ENCODE assay signal across 3 cellular contexts in the genomic region with DNA sequence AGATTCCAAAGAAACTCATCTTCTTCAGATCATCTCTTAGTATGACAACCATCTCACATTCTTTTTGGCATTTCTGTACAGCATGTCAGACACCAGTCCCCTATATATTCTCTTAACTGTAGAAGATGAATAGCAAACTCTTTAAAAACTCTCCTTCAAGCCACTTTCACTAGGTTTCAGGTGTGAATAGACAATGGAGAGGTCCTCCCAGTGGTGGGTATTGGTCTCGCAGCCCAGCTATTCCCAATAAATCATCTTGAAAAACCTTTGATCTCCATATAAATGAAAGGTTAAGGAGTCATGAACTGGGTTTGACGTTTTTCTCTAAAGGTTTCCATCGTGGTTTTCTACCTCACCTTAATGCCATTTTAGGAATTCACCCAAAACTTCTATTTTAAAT.
TF ChIP-seq lines count a peak whose summit lies in the region.

No MANE protein-coding gene starts in this region.

TF ChIP-seq in SK-N-SH, 30 proteins besides CTCF, POLR2A, EP300 and RAD21:
- TF ChIP-seq, protein P1, sequence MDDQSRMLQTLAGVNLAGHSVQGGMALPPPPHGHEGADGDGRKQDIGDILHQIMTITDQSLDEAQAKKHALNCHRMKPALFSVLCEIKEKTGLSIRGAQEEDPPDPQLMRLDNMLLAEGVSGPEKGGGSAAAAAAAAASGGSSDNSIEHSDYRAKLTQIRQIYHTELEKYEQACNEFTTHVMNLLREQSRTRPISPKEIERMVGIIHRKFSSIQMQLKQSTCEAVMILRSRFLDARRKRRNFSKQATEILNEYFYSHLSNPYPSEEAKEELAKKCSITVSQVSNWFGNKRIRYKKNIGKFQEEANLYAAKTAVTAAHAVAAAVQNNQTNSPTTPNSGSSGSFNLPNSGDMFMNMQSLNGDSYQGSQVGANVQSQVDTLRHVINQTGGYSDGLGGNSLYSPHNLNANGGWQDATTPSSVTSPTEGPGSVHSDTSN (IDR thresholded peaks at IDR 0.05): no peak
- no peak for TF ChIP-seq GATA2 (CRISPR knock-in tag; IDR thresholded peaks at IDR 0.05)
- TF ChIP-seq FOSL2 (IDR thresholded peaks at IDR 0.05; ENCODE audit: borderline replicate concordance, low read depth): no peak
- no peak for TF ChIP-seq TAF1 (IDR thresholded peaks at IDR 0.05; ENCODE audit: borderline replicate concordance, low read depth, low read length)
- no peak for TF ChIP-seq MEF2A (IDR thresholded peaks at IDR 0.05; ENCODE audit: borderline replicate concordance, low read depth)
- TF ChIP-seq, protein P2, sequence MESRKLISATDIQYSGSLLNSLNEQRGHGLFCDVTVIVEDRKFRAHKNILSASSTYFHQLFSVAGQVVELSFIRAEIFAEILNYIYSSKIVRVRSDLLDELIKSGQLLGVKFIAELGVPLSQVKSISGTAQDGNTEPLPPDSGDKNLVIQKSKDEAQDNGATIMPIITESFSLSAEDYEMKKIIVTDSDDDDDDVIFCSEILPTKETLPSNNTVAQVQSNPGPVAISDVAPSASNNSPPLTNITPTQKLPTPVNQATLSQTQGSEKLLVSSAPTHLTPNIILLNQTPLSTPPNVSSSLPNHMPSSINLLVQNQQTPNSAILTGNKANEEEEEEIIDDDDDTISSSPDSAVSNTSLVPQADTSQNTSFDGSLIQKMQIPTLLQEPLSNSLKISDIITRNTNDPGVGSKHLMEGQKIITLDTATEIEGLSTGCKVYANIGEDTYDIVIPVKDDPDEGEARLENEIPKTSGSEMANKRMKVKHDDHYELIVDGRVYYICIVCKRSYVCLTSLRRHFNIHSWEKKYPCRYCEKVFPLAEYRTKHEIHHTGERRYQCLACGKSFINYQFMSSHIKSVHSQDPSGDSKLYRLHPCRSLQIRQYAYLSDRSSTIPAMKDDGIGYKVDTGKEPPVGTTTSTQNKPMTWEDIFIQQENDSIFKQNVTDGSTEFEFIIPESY (IDR thresholded peaks at IDR 0.05; ENCODE audit: borderline replicate concordance, low read depth): no peak

TF ChIP-seq in SK-N-SH treated with all-trans-retinoic acid at 6 μM for 48 hours, 23 proteins besides CTCF, POLR2A, EP300 and RAD21 (continued from another document):
- TF ChIP-seq SNAI2 (CRISPR knock-in tag; IDR thresholded peaks at IDR 0.05): no peak
- TF ChIP-seq, protein P3, sequence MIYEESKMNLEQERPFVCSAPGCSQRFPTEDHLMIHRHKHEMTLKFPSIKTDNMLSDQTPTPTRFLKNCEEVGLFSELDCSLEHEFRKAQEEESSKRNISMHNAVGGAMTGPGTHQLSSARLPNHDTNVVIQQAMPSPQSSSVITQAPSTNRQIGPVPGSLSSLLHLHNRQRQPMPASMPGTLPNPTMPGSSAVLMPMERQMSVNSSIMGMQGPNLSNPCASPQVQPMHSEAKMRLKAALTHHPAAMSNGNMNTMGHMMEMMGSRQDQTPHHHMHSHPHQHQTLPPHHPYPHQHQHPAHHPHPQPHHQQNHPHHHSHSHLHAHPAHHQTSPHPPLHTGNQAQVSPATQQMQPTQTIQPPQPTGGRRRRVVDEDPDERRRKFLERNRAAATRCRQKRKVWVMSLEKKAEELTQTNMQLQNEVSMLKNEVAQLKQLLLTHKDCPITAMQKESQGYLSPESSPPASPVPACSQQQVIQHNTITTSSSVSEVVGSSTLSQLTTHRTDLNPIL (CRISPR knock-in tag; IDR thresholded peaks at IDR 0.05; ENCODE audit: low read depth): no peak
- no peak for TF ChIP-seq GLIS3 (CRISPR knock-in tag; IDR thresholded peaks at IDR 0.05)
- TF ChIP-seq BACH2 (CRISPR knock-in tag; IDR thresholded peaks at IDR 0.05; ENCODE audit: borderline replicate concordance): no peak

TF ChIP-seq in WTC11, 78 proteins besides CTCF, POLR2A, EP300 and RAD21:
- TF ChIP-seq, protein P4, sequence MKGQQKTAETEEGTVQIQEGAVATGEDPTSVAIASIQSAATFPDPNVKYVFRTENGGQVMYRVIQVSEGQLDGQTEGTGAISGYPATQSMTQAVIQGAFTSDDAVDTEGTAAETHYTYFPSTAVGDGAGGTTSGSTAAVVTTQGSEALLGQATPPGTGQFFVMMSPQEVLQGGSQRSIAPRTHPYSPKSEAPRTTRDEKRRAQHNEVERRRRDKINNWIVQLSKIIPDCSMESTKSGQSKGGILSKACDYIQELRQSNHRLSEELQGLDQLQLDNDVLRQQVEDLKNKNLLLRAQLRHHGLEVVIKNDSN (CRISPR knock-in tag; IDR thresholded peaks at IDR 0.05): no peak
- TF ChIP-seq ZNF416 (CRISPR knock-in tag; IDR thresholded peaks at IDR 0.05) (no peak), ZNF219 (CRISPR knock-in tag; IDR thresholded peaks at IDR 0.05; ENCODE audit: borderline replicate concordance) (no peak), ELF4 (CRISPR knock-in tag; IDR thresholded peaks at IDR 0.05; ENCODE audit: low read depth) (no peak)
- TF ChIP-seq, protein P5, sequence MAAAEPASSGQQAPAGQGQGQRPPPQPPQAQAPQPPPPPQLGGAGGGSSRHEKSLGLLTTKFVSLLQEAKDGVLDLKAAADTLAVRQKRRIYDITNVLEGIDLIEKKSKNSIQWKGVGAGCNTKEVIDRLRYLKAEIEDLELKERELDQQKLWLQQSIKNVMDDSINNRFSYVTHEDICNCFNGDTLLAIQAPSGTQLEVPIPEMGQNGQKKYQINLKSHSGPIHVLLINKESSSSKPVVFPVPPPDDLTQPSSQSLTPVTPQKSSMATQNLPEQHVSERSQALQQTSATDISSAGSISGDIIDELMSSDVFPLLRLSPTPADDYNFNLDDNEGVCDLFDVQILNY (CRISPR knock-in tag; IDR thresholded peaks at IDR 0.05): no peak
- TF ChIP-seq, protein P6, sequence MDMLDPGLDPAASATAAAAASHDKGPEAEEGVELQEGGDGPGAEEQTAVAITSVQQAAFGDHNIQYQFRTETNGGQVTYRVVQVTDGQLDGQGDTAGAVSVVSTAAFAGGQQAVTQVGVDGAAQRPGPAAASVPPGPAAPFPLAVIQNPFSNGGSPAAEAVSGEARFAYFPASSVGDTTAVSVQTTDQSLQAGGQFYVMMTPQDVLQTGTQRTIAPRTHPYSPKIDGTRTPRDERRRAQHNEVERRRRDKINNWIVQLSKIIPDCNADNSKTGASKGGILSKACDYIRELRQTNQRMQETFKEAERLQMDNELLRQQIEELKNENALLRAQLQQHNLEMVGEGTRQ (CRISPR knock-in tag; IDR thresholded peaks at IDR 0.05): no peak
